1 cellular context compared by ENCODE assay signal in genomic region chr2:216217904-216218260, GRCh38.
A peak's percentile ranks its signal among the peaks of the same experiment; 100 is the strongest.
TF ChIP-seq lines count a peak whose summit lies in the region.

No MANE protein-coding gene starts in this region.

TF ChIP-seq in GM12878, 131 proteins besides CTCF, POLR2A, EP300 and RAD21 (continued from another document):
- TF ChIP-seq HDGF (IDR thresholded peaks at IDR 0.05) (no peak), DPF2 (IDR thresholded peaks at IDR 0.05) (no peak), TCF12 (IDR thresholded peaks at IDR 0.05; ENCODE audit: low read depth, low read length) (0 out of 2 replicates have a peak, but pooled peaks have one; percentile 7), BRCA1 (IDR thresholded peaks at IDR 0.05; ENCODE audit: low read depth, low read length) (no peak)
